ENCODE assay signal across 8 cellular contexts in genomic region chr6:152206072-152206818, GRCh38.
DNase-seq lines count a peak whose midpoint lies in the region; ATAC-seq and TF ChIP-seq lines count a peak whose summit lies in the region.

No MANE protein-coding gene starts in this region.

- ATAC-seq in T-cell (replicated peaks in 1 of 4) (peak in 3 of 4 experiments; percentile 45 to 53 (median 53)), HG03521 (IDR thresholded peaks at IDR 0.05; ENCODE audit: unreplicated experiment) (no peak)

- POLR2A ChIA-PET in T-cell (lab: Charles Lee), result no interaction called here

- peaks cover 7 to 9% (median 8%) of the 10 kb centered on the region in 3 donors for H3K4me1 Mint-ChIP-seq in T-cell
- H3K4me1 Mint-ChIP-seq in neural crest cell, result no peaks in the 10 kb centered on the region

- H3K36me3 Mint-ChIP-seq in T-cell, result peaks cover 70% of the 10 kb centered on the region
- H3K36me3 Mint-ChIP-seq in neural crest cell (ENCODE audit: low read depth), result peaks cover 16% of the 10 kb centered on the region

- H3K27me3 Mint-ChIP-seq in T-cell (no peaks in the 10 kb centered on the region), neural crest cell (ENCODE audit: low read depth) (no peaks in the 10 kb centered on the region)

- no peak overlapping the region for H3K4me3 Mint-ChIP-seq in T-cell
- no peak overlapping the region for H3K4me3 Mint-ChIP-seq in neural crest cell

- no peaks in the 10 kb centered on the region for H3K9me3 Mint-ChIP-seq in T-cell
- no peaks in the 10 kb centered on the region for H3K9me3 Mint-ChIP-seq in neural crest cell

- CTCF ChIA-PET in T-cell (lab: Charles Lee), result interaction anchor here (0.5 to 2.1 kb wide), 4 partner anchors 20 to 417 kb away, joined by 3 to 6 read pairs (median 3); no protein-coding TSS in a partner anchor

- TF ChIP-seq CTCF in neural crest cell (conservative IDR thresholded peaks at IDR 0.05), result peak; percentile 49

- no peak overlapping the region for H3K27ac Mint-ChIP-seq in T-cell
- H3K27ac Mint-ChIP-seq in neural crest cell (ENCODE audit: unreplicated experiment), result no peak overlapping the region

- peak; percentile 24 for DNase-seq in DMS53 (lab: John Stamatoyannopoulos, UW)
- DNase-seq in DMS53 treated with DMSO at 0.1 percent for 48 hours (lab: John Stamatoyannopoulos, UW; ENCODE audit: unreplicated experiment), result no peak
- peak in 31 of 34 experiments; percentile 8 to 58 (median 34) for DNase-seq in T-cell
- peak; percentile 11 for DNase-seq in effector CD8-positive, alpha-beta T cell (lab: John Stamatoyannopoulos, UW)
- peak; percentile 8 for DNase-seq in neural crest cell (ENCODE audit: low read depth, low spot score)
- DNase-seq in A172 (ENCODE audit: low spot score), result no peak
- no peak for DNase-seq in NCI-H774 (lab: John Stamatoyannopoulos, UW)

Comparison
In these comparisons a context has a peak if more than half of its experiments do, and no peak if none do; other contexts are left out.
1. DNase-seq: peak in DMS53 (single experiment), T-cell (31 of 34), effector CD8-positive, alpha-beta T cell (single experiment) and neural crest cell (single experiment); none in DMS53 treated with DMSO at 0.1 percent for 48 hours (single experiment), A172 (single experiment) and NCI-H774 (single experiment).